In the genomic region with DNA sequence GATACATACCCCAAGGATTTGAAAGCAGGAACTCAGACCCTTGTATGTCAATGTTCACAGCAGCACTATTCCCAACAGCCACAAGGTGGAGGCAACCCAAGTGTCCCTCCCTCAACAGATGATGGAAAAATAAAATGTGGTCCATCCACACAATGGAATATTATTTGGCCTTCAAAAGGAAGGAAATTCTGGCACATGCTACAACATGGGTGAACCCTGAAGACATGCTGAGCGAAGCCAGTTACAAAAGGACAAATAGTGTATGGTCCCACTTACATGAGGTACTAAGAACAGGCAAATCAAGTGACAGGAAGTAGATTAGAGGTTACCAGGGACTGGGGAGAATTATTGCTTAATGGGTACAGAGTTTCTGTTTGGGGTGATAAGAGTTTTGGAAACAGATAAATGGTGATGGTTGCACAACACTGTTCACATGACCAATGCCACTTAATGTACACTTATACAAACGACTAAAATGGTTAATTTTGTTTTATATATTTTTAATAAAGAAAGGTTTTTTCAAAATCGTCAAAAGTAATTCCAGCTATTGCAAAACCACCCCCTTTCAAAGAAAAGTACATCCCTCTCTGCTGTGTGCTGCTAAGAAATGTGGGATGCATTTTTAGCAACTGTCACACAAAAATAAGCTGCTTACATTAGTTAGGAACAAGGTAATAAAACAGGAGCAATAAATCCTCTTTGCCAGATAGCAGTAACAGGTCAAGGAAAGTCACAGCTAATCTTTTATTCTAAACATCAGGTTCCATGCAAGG, we compare ENCODE assay signal across 9 cellular contexts.
DNase-seq lines count a peak whose midpoint lies in the region; ATAC-seq, FAIRE-seq and TF ChIP-seq lines count a peak whose summit lies in the region.
"Had no signal": no experiment of that assay in that cellular context is flagged by ENCODE, and none has a peak within 500 bp of the region (broad histone marks: within the 10 kb centered on the region; RNA-seq: fewer than 3 reads in every experiment).

No MANE protein-coding gene starts in this region.

- WGBS in heart right ventricle, 2 donors = 87 to 93% methylated on average over 3 of the region's 3 CpGs

- H3K4me3 ChIP-seq in heart right ventricle (no peak overlapping the region), fibroblast of the aortic adventitia (ENCODE audit: low read depth, low read length) (no peak overlapping the region)
- H3K4me3 ChIP-seq: SJSA1 had no signal

- H3K9me3 Mint-ChIP-seq in activated CD4-positive, alpha-beta memory T cell treated with anti-CD3 and anti-CD28 coated beads, Interleukin-2, amount 10 ng/mL, durations not matched to agents 7 days and 5 days = no peaks in the 10 kb centered on the region

- peaks cover 2% of the 10 kb centered on the region for H3K27me3 Mint-ChIP-seq in activated CD4-positive, alpha-beta memory T cell treated with anti-CD3 and anti-CD28 coated beads, Interleukin-2, amount 10 ng/mL, durations not matched to agents 7 days and 5 days

- H3K27me3 ChIP-seq in heart right ventricle = no peaks in the 10 kb centered on the region
- H3K27me3 ChIP-seq: SJSA1 had no signal

- H3K36me3 Mint-ChIP-seq in activated CD4-positive, alpha-beta memory T cell treated with anti-CD3 and anti-CD28 coated beads, Interleukin-2, amount 10 ng/mL, durations not matched to agents 7 days and 5 days (ENCODE audit: low read depth) = no peaks in the 10 kb centered on the region

- peaks cover 14% of the 10 kb centered on the region for H3K4me1 Mint-ChIP-seq in activated CD4-positive, alpha-beta memory T cell treated with anti-CD3 and anti-CD28 coated beads, Interleukin-2, amount 10 ng/mL, durations not matched to agents 7 days and 5 days

- H3K4me3 Mint-ChIP-seq in activated CD4-positive, alpha-beta memory T cell treated with anti-CD3 and anti-CD28 coated beads, Interleukin-2, amount 10 ng/mL, durations not matched to agents 7 days and 5 days = no peak overlapping the region

- H3K9me3 ChIP-seq in heart right ventricle = no peaks in the 10 kb centered on the region
- H3K9me3 ChIP-seq: SJSA1 had no signal

- no peak for DNase-seq in heart right ventricle
- DNase-seq in left cardiac atrium = no peak
- DNase-seq in RPMI7951 (ENCODE audit: low read depth) = peak; percentile 29
- peak; percentile 17 for DNase-seq in fibroblast of the aortic adventitia (ENCODE audit: low read depth)
- no peak for DNase-seq in urothelium cell line (ENCODE audit: low spot score)
- DNase-seq in activated CD4-positive, alpha-beta memory T cell treated with anti-CD3 and anti-CD28 coated beads, Interleukin-2, amount 10 ng/mL, durations not matched to agents 7 days and 5 days = no peak
- no peak for DNase-seq in head of caudate nucleus
- no peak for DNase-seq in activated CD4-positive, alpha-beta T cell treated with anti-CD3 and anti-CD28 coated beads for 4 hours

- ATAC-seq in heart right ventricle (peak in 4 of 8 donors; percentile 20 to 50 (median 40)), left cardiac atrium (no peak)

- CTCF ChIA-PET in activated CD4-positive, alpha-beta memory T cell treated with anti-CD3 and anti-CD28 coated beads, Interleukin-2, amount 10 ng/mL, durations not matched to agents 7 days and 5 days (lab: Charles Lee) = interaction anchor here (1.2 to 3.0 kb wide), 5 partner anchors 11 to 466 kb away, joined by 3 to 8 read pairs (median 4); no protein-coding TSS in a partner anchor

- H3K27ac ChIP-seq in heart right ventricle = no peak overlapping the region
- H3K27ac ChIP-seq: SJSA1 had no signal

- no peak overlapping the region for H3K27ac Mint-ChIP-seq in activated CD4-positive, alpha-beta memory T cell treated with anti-CD3 and anti-CD28 coated beads, Interleukin-2, amount 10 ng/mL, durations not matched to agents 7 days and 5 days

- FAIRE-seq in urothelium cell line (lab: Jason Lieb, UNC) = peak; percentile 76

- POLR2A ChIA-PET in activated CD4-positive, alpha-beta memory T cell treated with anti-CD3 and anti-CD28 coated beads, Interleukin-2, amount 10 ng/mL, durations not matched to agents 7 days and 5 days (lab: Charles Lee) = no interaction called here

- peaks cover 0 to 50% (median 0%) of the 10 kb centered on the region in 9 donors for H3K36me3 ChIP-seq in heart right ventricle
- H3K36me3 ChIP-seq: SJSA1 had no signal

- TF ChIP-seq CTCF in heart right ventricle (IDR thresholded peaks at IDR 0.05) (peak in 8 of 9 donors; percentile 26 to 58 (median 44)), fibroblast of the aortic adventitia (IDR thresholded peaks at IDR 0.05; ENCODE audit: insufficient read depth, low read length) (peak; percentile 51)

- intact Hi-C loops in heart right ventricle (cut with DNase I) = loop anchor here in 1 of 10 donors (5.0 kb wide), 1 partner anchor 95 kb away; no protein-coding TSS in a partner anchor
- intact Hi-C loops in left cardiac atrium (cut with DNase I) = no loop called here
- intact Hi-C loops in head of caudate nucleus (cut with DNase I) = no loop called here

- H3K4me1 ChIP-seq in heart right ventricle = peaks cover 0 to 45% (median 16%) of the 10 kb centered on the region in 9 donors
- H3K4me1 ChIP-seq: SJSA1 had no signal

Comparison
In these comparisons a context has a peak if more than half of its experiments do, and no peak if none do; other contexts are left out.
1. DNase-seq: peak in RPMI7951 (single experiment) and fibroblast of the aortic adventitia (single experiment); none in heart right ventricle (0 of 2), left cardiac atrium (single experiment), urothelium cell line (single experiment), activated CD4-positive, alpha-beta memory T cell treated with anti-CD3 and anti-CD28 coated beads, Interleukin-2, amount 10 ng/mL, durations not matched to agents 7 days and 5 days (single experiment), head of caudate nucleus (0 of 42) and activated CD4-positive, alpha-beta T cell treated with anti-CD3 and anti-CD28 coated beads for 4 hours (0 of 2).